ENCODE assay signal across 15 cellular contexts in the genomic region with DNA sequence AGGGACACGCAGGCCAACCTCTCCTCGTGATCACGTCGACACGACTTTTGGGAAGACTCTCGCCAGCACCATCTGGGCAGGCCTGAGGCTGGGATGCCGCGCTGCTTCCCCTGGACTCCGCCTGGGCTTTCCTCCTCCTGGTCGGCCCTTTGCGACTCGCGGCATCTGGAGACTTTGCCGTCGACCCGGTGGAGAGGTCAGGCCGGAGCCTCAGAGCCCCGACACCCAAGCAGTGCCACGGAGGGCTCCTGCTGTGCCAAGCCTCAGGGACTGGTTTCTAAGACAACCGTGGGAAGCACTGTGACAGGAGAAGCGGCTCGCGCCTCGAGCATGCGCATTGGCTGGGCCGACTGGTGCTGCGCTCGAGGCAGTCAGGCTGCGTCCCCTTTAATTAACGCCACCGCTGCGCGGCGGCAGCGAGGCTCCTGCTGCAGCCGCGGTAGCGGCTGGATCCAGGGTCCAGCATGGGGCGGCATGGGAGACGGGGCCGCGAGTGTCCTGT. TPM values are rescaled to one million over a fixed set of nuclear protein-coding genes. Genes with fewer than 3 reads are reported as not detected.
"Had no signal": no experiment of that assay in that cellular context is flagged by ENCODE, and none has a peak within 500 bp of the region (broad histone marks: within the 10 kb centered on the region; RNA-seq: fewer than 3 reads in every experiment).

No MANE protein-coding gene starts in this region.

RNA-seq across cellular contexts. Expression of a gene that starts 11.4 kb away (rescaled TPM):
- total RNA-seq: activated CD8-positive, alpha-beta memory T cell treated with anti-CD3 and anti-CD28 coated beads for 36 hours; aorta; dermis blood vessel endothelial cell; fibroblast of lung; heart right ventricle; mammary epithelial cell; natural killer cell; osteocyte; prostate gland; right atrium auricular region; skeletal muscle tissue; transverse colon; vagina had no signal
- polyA plus RNA-seq: adipose tissue, aorta, fibroblast of lung, heart right ventricle, keratinocyte, mammary epithelial cell had no signal
